In genomic region chr6:19086480-19086879, GRCh38 we compare ENCODE assay signal across 22 cellular contexts.
A peak's percentile ranks its signal among the peaks of the same experiment; 100 is the strongest.
DNase-seq lines count a peak whose midpoint lies in the region; ATAC-seq, FAIRE-seq and TF ChIP-seq lines count a peak whose summit lies in the region.
"Had no signal": no experiment of that assay in that cellular context is flagged by ENCODE, and none has a peak within 500 bp of the region (broad histone marks: within the 10 kb centered on the region; RNA-seq: fewer than 3 reads in every experiment).

No MANE protein-coding gene starts in this region.

- H3K27ac Mint-ChIP-seq in GM23338, result no peak overlapping the region
- no peak overlapping the region for H3K27ac Mint-ChIP-seq in T-helper 2 cell treated with Interferon-gamma antibody and Interleukin-4, amounts not matched to agents 5 μg/mL and 100 μg/mL, for 36 hours
- H3K27ac Mint-ChIP-seq: B cell; CD4-positive, CD25-positive, alpha-beta regulatory T cell; CD8-positive, alpha-beta T cell; HFFc6 had no signal

- no peaks in the 10 kb centered on the region for H3K79me1 ChIP-seq in H1 (ENCODE audit: low read depth, low read length)
- H3K79me1 ChIP-seq in mesendoderm (ENCODE audit: low read length), result no peaks in the 10 kb centered on the region

- H2AFZ ChIP-seq in GM23338, result no peak overlapping the region
- H2AFZ ChIP-seq in H1 (ENCODE audit: low read length), result no peak overlapping the region

- TF ChIP-seq CTCF in GM23338 (conservative IDR thresholded peaks at IDR 0.05; ENCODE audit: low read depth in 2 of 2) (no peak), H1 (IDR thresholded peaks at IDR 0.05; ENCODE audit: control extremely low read depth in 1 of 3, insufficient read depth in 1 of 3, low read depth in 1 of 3, low read length in 3 of 3) (no peak)

- H3K23me2 ChIP-seq in H1 (ENCODE audit: low read depth, low read length), result no peaks in the 10 kb centered on the region

- CTCF ChIA-PET in H1 (lab: Charles Lee; ENCODE audit: partially characterized antibody), result no interaction called here

- no peaks in the 10 kb centered on the region for H3K27me3 Mint-ChIP-seq in GM23338 (ENCODE audit: insufficient read depth, low read depth, poor library complexity)
- no peaks in the 10 kb centered on the region for H3K27me3 Mint-ChIP-seq in T-helper 2 cell treated with Interferon-gamma antibody and Interleukin-4, amounts not matched to agents 5 μg/mL and 100 μg/mL, for 36 hours (ENCODE audit: low read depth)
- H3K27me3 Mint-ChIP-seq: B cell; CD4-positive, CD25-positive, alpha-beta regulatory T cell had no signal

- H2AK5ac ChIP-seq in H1 (ENCODE audit: low read depth, low read length) (no peak overlapping the region), mesendoderm (ENCODE audit: low read length) (no peak overlapping the region)

- no peak overlapping the region for H3K14ac ChIP-seq in H1 (ENCODE audit: insufficient read length)

- H4K20me1 ChIP-seq in GM23338 (replicated peaks; ENCODE audit: insufficient read depth) (no peaks in the 10 kb centered on the region), H1 (replicated peaks in 1 of 2; ENCODE audit: control insufficient read depth in 1 of 2, insufficient read depth in 2 of 2, low read length in 2 of 2) (no peaks in the 10 kb centered on the region)
- H4K20me1 ChIP-seq: BLaER1 had no signal

- H3K4me1 ChIP-seq in GM23338 (ENCODE audit: insufficient read depth) (peaks cover 17% of the 10 kb centered on the region), H1 (replicated peaks in 1 of 4; ENCODE audit: control insufficient read depth in 3 of 4, insufficient read depth in 4 of 4, low read length in 3 of 4) (peaks cover 0 to 3% (median 1%) of the 10 kb centered on the region in 4 experiments; a peak in 4 of 7 replicates), mesendoderm (ENCODE audit: control insufficient read depth, low read depth, low read length) (no peaks in the 10 kb centered on the region)
- H3K4me1 ChIP-seq: BLaER1, Caco-2, HAP-1 had no signal

- H2BK5ac ChIP-seq in H1 (ENCODE audit: low read depth, low read length) (no peak overlapping the region), mesendoderm (ENCODE audit: low read length) (no peak overlapping the region)

- H3K18ac ChIP-seq in H1 (ENCODE audit: extremely low read depth, low read length), result no peak overlapping the region
- no peak overlapping the region for H3K18ac ChIP-seq in mesendoderm (ENCODE audit: low read length)

- no peaks in the 10 kb centered on the region for H3K27me3 ChIP-seq in GM23338 (ENCODE audit: insufficient read depth)
- H3K27me3 ChIP-seq in H1 (replicated peaks in 1 of 4; ENCODE audit: control insufficient read depth in 3 of 4, extremely low read depth in 1 of 4, insufficient read depth in 3 of 4, low read length in 3 of 4), result peaks cover 0 to 1% (median 0%) of the 10 kb centered on the region in 4 experiments; a peak in 1 of 7 replicates
- no peaks in the 10 kb centered on the region for H3K27me3 ChIP-seq in mesendoderm (ENCODE audit: insufficient read depth, low read length, poor library complexity)
- H3K27me3 ChIP-seq: BLaER1 had no signal

- DNase-seq in GM23338 (ENCODE audit: low spot score) (peak; percentile 11), NCI-H146 treated with DMSO at 0.1 percent for 48 hours (lab: John Stamatoyannopoulos, UW; ENCODE audit: unreplicated experiment) (peak; percentile 73), H1 (ENCODE audit: low read depth in 1 of 2, low spot score in 2 of 2) (peak in 1 of 2 experiments; percentile 2), mesendoderm (peak; percentile 4), HTR-8/SVneo (ENCODE audit: insufficient read length, low spot score) (no peak)
- DNase-seq in T-helper 2 cell treated with Interferon-gamma antibody and Interleukin-4, amounts not matched to agents 5 μg/mL and 100 μg/mL, for 36 hours (ENCODE audit: low spot score), result no peak
- DNase-seq: Caco-2; CD4-positive, CD25-positive, alpha-beta regulatory T cell; CD8-positive, alpha-beta T cell; DMS153; DND-41; HFFc6 had no signal

- 66% methylated on average over 4 of the region's 4 CpGs; no CpG with 5 or more reads in 1 of the 2 experiments for whole genome bisulfite sequencing in H1 (ENCODE audit: extremely low coverage in 1 of 2, insufficient coverage in 1 of 2, insufficient read length in 1 of 2, insufficient replicate concordance in 2 of 2, low coverage in 1 of 2, low lambda C conversion rate in 2 of 2, missing lambda C conversion rate in 1 of 2), 2 experiments
- WGBS in mesendoderm (ENCODE audit: extremely low coverage, insufficient coverage, low lambda C conversion rate), result no CpG with 5 or more reads among the region's 4 CpGs

- no peak overlapping the region for H2BK12ac ChIP-seq in H1 (ENCODE audit: low read depth, low read length)

- H3K4me1 Mint-ChIP-seq in GM23338, result peaks cover 19% of the 10 kb centered on the region; the same call in 2 of the 3 replicates
- no peaks in the 10 kb centered on the region for H3K4me1 Mint-ChIP-seq in T-helper 2 cell treated with Interferon-gamma antibody and Interleukin-4, amounts not matched to agents 5 μg/mL and 100 μg/mL, for 36 hours (ENCODE audit: low read depth)
- H3K4me1 Mint-ChIP-seq: B cell; CD4-positive, CD25-positive, alpha-beta regulatory T cell had no signal

- H3K36me3 ChIP-seq in GM23338 (ENCODE audit: insufficient read depth) (no peaks in the 10 kb centered on the region), H1 (ENCODE audit: control insufficient read depth in 2 of 4, insufficient read depth in 4 of 4, low read length in 3 of 4) (no peaks in the 10 kb centered on the region), mesendoderm (ENCODE audit: control insufficient read depth, insufficient read depth, low read length) (no peaks in the 10 kb centered on the region)
- H3K36me3 ChIP-seq: BLaER1, HAP-1 had no signal

- H3K4me2 ChIP-seq in GM23338, result peak overlapping the region; percentile 28; the same call in 1 of the 2 replicates
- H3K4me2 ChIP-seq in H1 (ENCODE audit: insufficient read depth in 1 of 2, low read depth in 2 of 2, low read length in 2 of 2), result no peak overlapping the region
- no peak overlapping the region for H3K4me2 ChIP-seq in mesendoderm (ENCODE audit: low read length)
- H3K4me2 ChIP-seq: BLaER1 had no signal

- POLR2A ChIA-PET in H1 (lab: Charles Lee; ENCODE audit: partially characterized antibody), result no interaction called here

- ATAC-seq in GM23338, result peak; percentile 62
- ATAC-seq in HG02678 (IDR thresholded peaks at IDR 0.05; ENCODE audit: unreplicated experiment), result no peak
- ATAC-seq in HG03439 (IDR thresholded peaks at IDR 0.05; ENCODE audit: unreplicated experiment), result no peak
- ATAC-seq: CD8-positive, alpha-beta T cell had no signal

- H4K5ac ChIP-seq in H1 (ENCODE audit: insufficient read length, low read depth, low read length) (no peak overlapping the region), mesendoderm (ENCODE audit: low read length) (no peak overlapping the region)

- no peak overlapping the region for H2BK20ac ChIP-seq in H1 (ENCODE audit: low read length)

- no peak overlapping the region for H3K4ac ChIP-seq in H1 (replicated peaks; ENCODE audit: insufficient read length, low read depth, low read length)
- no peak overlapping the region for H3K4ac ChIP-seq in mesendoderm (ENCODE audit: low read depth, low read length)

- TF ChIP-seq EP300 in H1 (IDR thresholded peaks at IDR 0.05; ENCODE audit: borderline replicate concordance in 1 of 2, low read depth in 2 of 2, low read length in 2 of 2), result no peak

- H3K4me3 ChIP-seq in GM23338 (no peak overlapping the region), H1 (ENCODE audit: extremely low read depth in 1 of 4, insufficient read depth in 2 of 4, low read depth in 3 of 4, low read length in 4 of 4) (peak overlapping the region in 1 of 4 experiments; percentile 16; a peak in 1 of 8 replicates), mesendoderm (ENCODE audit: low read length) (no peak overlapping the region)
- H3K4me3 ChIP-seq: BLaER1, HAP-1 had no signal

- no peak overlapping the region for H4K91ac ChIP-seq in H1 (replicated peaks; ENCODE audit: insufficient read length, low read length)

- no peak for TF ChIP-seq RAD21 in H1 (IDR thresholded peaks at IDR 0.05 in 1 of 2, conservative IDR thresholded peaks at IDR 0.05 in 1 of 2; ENCODE audit: low read depth in 2 of 2, low read length in 2 of 2)

- TF ChIP-seq POLR2A in H1 (IDR thresholded peaks at IDR 0.05; ENCODE audit: control extremely low read depth in 1 of 2, low read depth in 2 of 2, low read length in 2 of 2), result no peak

- no peaks in the 10 kb centered on the region for H3K9me3 Mint-ChIP-seq in GM23338
- peaks cover 4% of the 10 kb centered on the region for H3K9me3 Mint-ChIP-seq in T-helper 2 cell treated with Interferon-gamma antibody and Interleukin-4, amounts not matched to agents 5 μg/mL and 100 μg/mL, for 36 hours
- H3K9me3 Mint-ChIP-seq: HFFc6 had no signal

- H3K9ac ChIP-seq in H1 (replicated peaks in 1 of 4; ENCODE audit: extremely low read depth in 1 of 4, low read depth in 3 of 4, low read length in 3 of 4) (no peak overlapping the region), mesendoderm (ENCODE audit: low read length) (no peak overlapping the region)
- H3K9ac ChIP-seq: BLaER1 had no signal

- H3K23ac ChIP-seq in H1 (ENCODE audit: insufficient read length), result no peak overlapping the region
- no peak overlapping the region for H3K23ac ChIP-seq in mesendoderm (ENCODE audit: low read length)

- no peaks in the 10 kb centered on the region for H3K36me3 Mint-ChIP-seq in GM23338 (ENCODE audit: low read depth)
- H3K36me3 Mint-ChIP-seq in T-helper 2 cell treated with Interferon-gamma antibody and Interleukin-4, amounts not matched to agents 5 μg/mL and 100 μg/mL, for 36 hours (ENCODE audit: low read depth), result no peaks in the 10 kb centered on the region
- H3K36me3 Mint-ChIP-seq: CD4-positive, CD25-positive, alpha-beta regulatory T cell; CD8-positive, alpha-beta T cell had no signal

- H2BK15ac ChIP-seq in H1 (ENCODE audit: low read length), result no peak overlapping the region
- no peak overlapping the region for H2BK15ac ChIP-seq in mesendoderm (replicated peaks; ENCODE audit: low read depth)

- H3K27ac ChIP-seq in GM23338 (ENCODE audit: low read depth) (no peak overlapping the region), H1 (ENCODE audit: low read depth, low read length) (no peak overlapping the region), mesendoderm (ENCODE audit: low read depth, low read length) (no peak overlapping the region)
- H3K27ac ChIP-seq: 22Rv1, BLaER1, C4-2B had no signal

- no peaks in the 10 kb centered on the region for H3F3A ChIP-seq in GM23338 (replicated peaks; ENCODE audit: low read depth)

- no peaks in the 10 kb centered on the region for H3K9me2 ChIP-seq in GM23338 (ENCODE audit: insufficient read depth)

- FAIRE-seq in H1 (lab: Jason Lieb, UNC), result peak; percentile 48
- FAIRE-seq in HTR-8/SVneo (lab: Jason Lieb, UNC), result no peak
- FAIRE-seq: A204.1, G401.6, GM12892 had no signal

- H3K79me2 ChIP-seq in GM23338 (replicated peaks; ENCODE audit: insufficient read depth), result no peaks in the 10 kb centered on the region
- no peaks in the 10 kb centered on the region for H3K79me2 ChIP-seq in H1 (ENCODE audit: control insufficient read depth in 1 of 2, insufficient read depth in 2 of 2, low read length in 2 of 2)
- no peaks in the 10 kb centered on the region for H3K79me2 ChIP-seq in mesendoderm (ENCODE audit: control insufficient read depth, insufficient read depth, low read length)

- H4K8ac ChIP-seq in H1 (ENCODE audit: extremely low read depth, insufficient read depth, low read length) (no peak overlapping the region), mesendoderm (ENCODE audit: low read depth, low read length) (no peak overlapping the region)

- H3K56ac ChIP-seq in H1 (replicated peaks; ENCODE audit: insufficient read length, low read depth, low read length) (no peak overlapping the region), mesendoderm (ENCODE audit: low read length) (no peak overlapping the region)

- H3K9me3 ChIP-seq in H1 (ENCODE audit: insufficient read depth in 2 of 2, low read depth in 1 of 2, low read length in 1 of 2), result no peaks in the 10 kb centered on the region
- H3K9me3 ChIP-seq: BLaER1, Caco-2, HAP-1 had no signal

- H3K4me3 Mint-ChIP-seq in GM23338, result no peak overlapping the region
- H3K4me3 Mint-ChIP-seq in T-helper 2 cell treated with Interferon-gamma antibody and Interleukin-4, amounts not matched to agents 5 μg/mL and 100 μg/mL, for 36 hours, result no peak overlapping the region
- H3K4me3 Mint-ChIP-seq: B cell; CD4-positive, CD25-positive, alpha-beta regulatory T cell; CD8-positive, alpha-beta T cell; HFFc6 had no signal

- no peak overlapping the region for H2BK120ac ChIP-seq in H1 (replicated peaks; ENCODE audit: low read depth, low read length)
- no peak overlapping the region for H2BK120ac ChIP-seq in mesendoderm (ENCODE audit: low read depth, low read length)

Comparison
In these comparisons a context has a peak if more than half of its experiments do, and no peak if none do; other contexts are left out.
1. DNase-seq: peak in GM23338 (single experiment), NCI-H146 treated with DMSO at 0.1 percent for 48 hours (single experiment) and mesendoderm (single experiment); none in T-helper 2 cell treated with Interferon-gamma antibody and Interleukin-4, amounts not matched to agents 5 μg/mL and 100 μg/mL, for 36 hours (single experiment) and HTR-8/SVneo (single experiment).